ENCODE assay signal across 31 cellular contexts in the genomic region with DNA sequence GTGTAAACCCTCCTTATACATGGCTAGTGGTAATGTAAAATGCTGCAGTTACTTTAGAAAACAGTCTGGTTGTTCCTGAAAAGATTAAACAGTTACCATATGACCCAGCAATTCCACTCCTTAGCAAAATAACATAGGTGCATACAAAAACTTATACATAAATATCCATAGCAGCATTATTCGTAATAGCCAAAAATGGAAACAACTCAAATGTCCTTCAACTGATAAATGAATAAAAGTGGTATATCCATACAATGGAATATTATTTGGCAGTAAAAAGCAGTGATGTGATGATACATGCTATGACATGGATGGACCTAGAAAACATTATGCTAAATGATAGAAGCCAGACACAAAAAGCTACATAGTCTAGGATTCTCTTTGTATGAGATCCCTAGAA.
"Had no signal": no experiment of that assay in that cellular context is flagged by ENCODE, and none has a peak within 500 bp of the region (broad histone marks: within the 10 kb centered on the region; RNA-seq: fewer than 3 reads in every experiment).

No MANE protein-coding gene starts in this region.

- H2AFZ ChIP-seq: PC-9 had no signal

- H3K4me2 ChIP-seq: KMS-11, PC-9 had no signal

- H3K9ac ChIP-seq: KMS-11 had no signal

- FAIRE-seq: bronchial epithelial cell, RCC 7860, TTC549 had no signal

- H3K4me3 Mint-ChIP-seq: activated CD4-positive, alpha-beta T cell treated with anti-CD3 and anti-CD28 coated beads, Interleukin-2, amount 10 ng/mL, durations not matched to agents 24 days and 14 days; activated naive CD4-positive, alpha-beta T cell treated with anti-CD3 and anti-CD28 coated beads, Interleukin-2, amount 10 ng/mL, durations not matched to agents 7 days and 5 days; activated T-cell treated with anti-CD3 and anti-CD28 coated beads, Interleukin-2, amount 50 U/mL, for 4 hours; activated T-helper 1 cell treated with anti-CD3 and anti-CD28 coated beads, Interleukin-12 subunit alpha, Interleukin-12 subunit beta, Interleukin-2, Interleukin-4 antibody, amounts not matched to agents 30 ng/mL and 10 ng/mL and 1 ng/mL, durations not matched to agents 14 hours and 24 hours and 36 hours; brain; T-helper 2 cell treated with Interferon-gamma antibody and Interleukin-4, amounts not matched to agents 5 μg/mL and 100 μg/mL, for 36 hours had no signal

- H3K27ac ChIP-seq: KMS-11, PC-9, RWPE1 had no signal

- H3K27me3 Mint-ChIP-seq: activated CD4-positive, alpha-beta T cell treated with anti-CD3 and anti-CD28 coated beads, Interleukin-2, amount 10 ng/mL, durations not matched to agents 24 days and 14 days; activated naive CD4-positive, alpha-beta T cell treated with anti-CD3 and anti-CD28 coated beads, Interleukin-2, amount 10 ng/mL, durations not matched to agents 7 days and 5 days; brain had no signal

- H3K27ac Mint-ChIP-seq: activated CD4-positive, alpha-beta T cell treated with anti-CD3 and anti-CD28 coated beads, Interleukin-2, amount 10 ng/mL, durations not matched to agents 24 days and 14 days; activated naive CD4-positive, alpha-beta T cell treated with anti-CD3 and anti-CD28 coated beads, Interleukin-2, amount 10 ng/mL, durations not matched to agents 7 days and 5 days; activated T-helper 1 cell treated with anti-CD3 and anti-CD28 coated beads, Interleukin-12 subunit alpha, Interleukin-12 subunit beta, Interleukin-2, Interleukin-4 antibody, amounts not matched to agents 30 ng/mL and 10 ng/mL and 1 ng/mL, durations not matched to agents 14 hours and 24 hours and 36 hours; T-helper 2 cell treated with Interferon-gamma antibody and Interleukin-4, amounts not matched to agents 5 μg/mL and 100 μg/mL, for 36 hours had no signal

- H3K4me3 ChIP-seq: PC-9 had no signal

- H3K9me3 Mint-ChIP-seq: activated CD4-positive, alpha-beta T cell treated with anti-CD3 and anti-CD28 coated beads, Interleukin-2, amount 10 ng/mL, durations not matched to agents 24 days and 14 days; activated naive CD4-positive, alpha-beta T cell treated with anti-CD3 and anti-CD28 coated beads, Interleukin-2, amount 10 ng/mL, durations not matched to agents 7 days and 5 days; activated T-cell treated with anti-CD3 and anti-CD28 coated beads, Interleukin-2, amount 50 U/mL, for 4 hours; activated T-helper 1 cell treated with anti-CD3 and anti-CD28 coated beads, Interleukin-12 subunit alpha, Interleukin-12 subunit beta, Interleukin-2, Interleukin-4 antibody, amounts not matched to agents 30 ng/mL and 10 ng/mL and 1 ng/mL, durations not matched to agents 14 hours and 24 hours and 36 hours; T-helper 2 cell treated with Interferon-gamma antibody and Interleukin-4, amounts not matched to agents 5 μg/mL and 100 μg/mL, for 36 hours had no signal

- H3K4me1 Mint-ChIP-seq: activated naive CD4-positive, alpha-beta T cell treated with anti-CD3 and anti-CD28 coated beads, Interleukin-2, amount 10 ng/mL, durations not matched to agents 7 days and 5 days; brain had no signal

- DNase-seq: activated CD4-positive, alpha-beta T cell treated with anti-CD3 and anti-CD28 coated beads, Interleukin-2, amount 10 ng/mL, durations not matched to agents 24 days and 14 days; activated CD4-positive, alpha-beta T cell treated with anti-CD3 and anti-CD28 coated beads, Interleukin-2, amount 50 U/mL, for 4 hours; activated CD8-positive, alpha-beta memory T cell treated with anti-CD3 and anti-CD28 coated beads, Interleukin-2, amount 50 U/mL, for 4 hours; activated effector memory CD4-positive, alpha-beta T cell treated with Interleukin-2 at 50 U/mL for 16 hours; activated naive CD4-positive, alpha-beta T cell treated with anti-CD3 and anti-CD28 coated beads, Interleukin-2, amount 10 ng/mL, durations not matched to agents 7 days and 5 days; activated T-cell treated with anti-CD3 and anti-CD28 coated beads for 4 hours; activated T-cell treated with anti-CD3 and anti-CD28 coated beads, Interleukin-2, amount 50 U/mL, for 4 hours; anterior cingulate cortex; caudate nucleus; cerebellar nuclear complex; MM.1S; MV-4-11; NCI-H1092; NCI-H1436 treated with DMSO at 0.1 percent for 48 hours; NCI-H1694 treated with DMSO at 0.1 percent for 48 hours; NCI-H2029; NCI-H345; NCI-H526; NCI-H748 treated with DMSO at 0.1 percent for 48 hours; NK-92 treated with Interleukin-12 subunit alpha and Interleukin-12 subunit beta, amount 100 ng/mL, for 24 hours; PC-9; SIG-M5 had no signal

- ATAC-seq: activated T-cell treated with anti-CD3 and anti-CD28 coated beads, Interleukin-2, amount 50 U/mL, for 4 hours; Right ventricle myocardium inferior had no signal
